In genomic region chr10:61974611-61975010, GRCh38 we compare ENCODE assay signal across 1 cellular context.
TF ChIP-seq lines count a peak whose summit lies in the region.

No MANE protein-coding gene starts in this region.

TF ChIP-seq in WTC11, 78 proteins besides CTCF, POLR2A, EP300 and RAD21 (continued from another document):
- TF ChIP-seq ARID4B (CRISPR knock-in tag; IDR thresholded peaks at IDR 0.05; ENCODE audit: borderline replicate concordance) (no peak), GTF2I (CRISPR knock-in tag; conservative IDR thresholded peaks at IDR 0.05) (no peak), CBFB (CRISPR knock-in tag; IDR thresholded peaks at IDR 0.05; ENCODE audit: low read depth) (no peak), FOXJ3 (CRISPR knock-in tag; IDR thresholded peaks at IDR 0.05; ENCODE audit: borderline replicate concordance) (no peak)
